14 cellular contexts compared by ENCODE assay signal in genomic region chr3:189309400-189309975, GRCh38.
A peak's percentile ranks its signal among the peaks of the same experiment; 100 is the strongest.
DNase-seq lines count a peak whose midpoint lies in the region; ATAC-seq, FAIRE-seq and TF ChIP-seq lines count a peak whose summit lies in the region.
"Had no signal": no experiment of that assay in that cellular context is flagged by ENCODE, and none has a peak within 500 bp of the region (broad histone marks: within the 10 kb centered on the region; RNA-seq: fewer than 3 reads in every experiment).

No MANE protein-coding gene starts in this region.

- H3K27me3 ChIP-seq in Caco-2 (replicated peaks; ENCODE audit: control insufficient read depth, insufficient read depth, low read length), result no peaks in the 10 kb centered on the region
- no peaks in the 10 kb centered on the region for H3K27me3 ChIP-seq in upper lobe of right lung
- H3K27me3 ChIP-seq: gastrocnemius medialis had no signal

- H3K9me3 Mint-ChIP-seq in Caco-2 (ENCODE audit: unreplicated experiment), result no peaks in the 10 kb centered on the region
- peaks cover 10% of the 10 kb centered on the region for H3K9me3 Mint-ChIP-seq in activated T-helper 1 cell treated with anti-CD3 and anti-CD28 coated beads, Interleukin-12 subunit alpha, Interleukin-12 subunit beta, Interleukin-2, Interleukin-4 antibody, amounts not matched to agents 30 ng/mL and 10 ng/mL and 1 ng/mL, durations not matched to agents 14 hours and 24 hours and 36 hours
- H3K9me3 Mint-ChIP-seq in mesothelial cell of epicardium, result peaks cover 5% of the 10 kb centered on the region
- H3K9me3 Mint-ChIP-seq: endodermal cell had no signal

- H3K27me3 Mint-ChIP-seq in Caco-2 (ENCODE audit: insufficient read depth, unreplicated experiment), result no peaks in the 10 kb centered on the region
- no peaks in the 10 kb centered on the region for H3K27me3 Mint-ChIP-seq in activated T-helper 1 cell treated with anti-CD3 and anti-CD28 coated beads, Interleukin-12 subunit alpha, Interleukin-12 subunit beta, Interleukin-2, Interleukin-4 antibody, amounts not matched to agents 30 ng/mL and 10 ng/mL and 1 ng/mL, durations not matched to agents 14 hours and 24 hours and 36 hours (ENCODE audit: insufficient read depth)
- H3K27me3 Mint-ChIP-seq in mesothelial cell of epicardium (ENCODE audit: low read depth), result no peaks in the 10 kb centered on the region

- peak; percentile 77 for FAIRE-seq in GM19239 (lab: Jason Lieb, UNC)

- H3K4me1 ChIP-seq in Caco-2, result peaks cover 11% of the 10 kb centered on the region
- no peaks in the 10 kb centered on the region for H3K4me1 ChIP-seq in upper lobe of right lung

- no peak for TF ChIP-seq CTCF in Caco-2 (IDR thresholded peaks at IDR 0.05; ENCODE audit: insufficient read depth in 1 of 2, low read depth in 1 of 2, low read length in 1 of 2, severe bottlenecking in 1 of 2, unreplicated experiment in 1 of 2)
- no peak for TF ChIP-seq CTCF in mesothelial cell of epicardium (IDR thresholded peaks at IDR 0.05; ENCODE audit: unreplicated experiment)
- no peak for TF ChIP-seq CTCF in upper lobe of right lung (IDR thresholded peaks at IDR 0.05)

- no peak for DNase-seq in Caco-2
- no peak for DNase-seq in GM19239 (ENCODE audit: insufficient read length, low spot score)
- DNase-seq in activated T-helper 1 cell treated with anti-CD3 and anti-CD28 coated beads, Interleukin-12 subunit alpha, Interleukin-12 subunit beta, Interleukin-2, Interleukin-4 antibody, amounts not matched to agents 30 ng/mL and 10 ng/mL and 1 ng/mL, durations not matched to agents 14 hours and 24 hours and 36 hours (ENCODE audit: low spot score), result no peak
- no peak for DNase-seq in mesothelial cell of epicardium (ENCODE audit: low spot score in 2 of 2, unreplicated experiment in 2 of 2)
- no peak for DNase-seq in posterior cingulate gyrus
- no peak for DNase-seq in upper lobe of right lung
- DNase-seq: endodermal cell; gastrocnemius medialis; KG1; NCI-H1417 treated with DMSO at 0.1 percent for 48 hours; NCI-H446; stimulated activated naive CD4-positive, alpha-beta T cell had no signal

- H3K27ac Mint-ChIP-seq in Caco-2 (ENCODE audit: unreplicated experiment) (peak overlapping the region; percentile 4), mesothelial cell of epicardium (peak overlapping the region; percentile 74)
- H3K27ac Mint-ChIP-seq in activated T-helper 1 cell treated with anti-CD3 and anti-CD28 coated beads, Interleukin-12 subunit alpha, Interleukin-12 subunit beta, Interleukin-2, Interleukin-4 antibody, amounts not matched to agents 30 ng/mL and 10 ng/mL and 1 ng/mL, durations not matched to agents 14 hours and 24 hours and 36 hours, result peak overlapping the region; percentile 77
- H3K27ac Mint-ChIP-seq: endodermal cell had no signal

- POLR2A ChIA-PET in Caco-2 (lab: Charles Lee), result no interaction called here

- no TSS peak for BruUV-seq in Caco-2 (replicated peaks; lab: Mats Ljungman, UMichigan)

- H3K4me1 Mint-ChIP-seq in Caco-2 (ENCODE audit: low read depth, unreplicated experiment) (peaks cover 19% of the 10 kb centered on the region), mesothelial cell of epicardium (peaks cover 45% of the 10 kb centered on the region)
- H3K4me1 Mint-ChIP-seq in activated T-helper 1 cell treated with anti-CD3 and anti-CD28 coated beads, Interleukin-12 subunit alpha, Interleukin-12 subunit beta, Interleukin-2, Interleukin-4 antibody, amounts not matched to agents 30 ng/mL and 10 ng/mL and 1 ng/mL, durations not matched to agents 14 hours and 24 hours and 36 hours (ENCODE audit: low read depth), result peaks cover 58% of the 10 kb centered on the region

- intact Hi-C loops in Caco-2 (cut with micrococcal nuclease; ENCODE audit: unreplicated experiment) (no loop called here), posterior cingulate gyrus (cut with DNase I) (no loop called here), upper lobe of right lung (cut with DNase I) (no loop called here)
- intact Hi-C loops in activated T-helper 1 cell treated with anti-CD3 and anti-CD28 coated beads, Interleukin-12 subunit alpha, Interleukin-12 subunit beta, Interleukin-2, Interleukin-4 antibody, amounts not matched to agents 30 ng/mL and 10 ng/mL and 1 ng/mL, durations not matched to agents 14 hours and 24 hours and 36 hours (cut with micrococcal nuclease), result loop anchor here (5.0 kb wide), 2 partner anchors 193 to 1308 kb away; no protein-coding TSS in a partner anchor

- H3K9me3 ChIP-seq in Caco-2 (no peaks in the 10 kb centered on the region), upper lobe of right lung (no peaks in the 10 kb centered on the region)
- H3K9me3 ChIP-seq: gastrocnemius medialis had no signal

- H3K36me3 Mint-ChIP-seq in Caco-2 (ENCODE audit: insufficient read depth, unreplicated experiment), result no peaks in the 10 kb centered on the region
- H3K36me3 Mint-ChIP-seq in activated T-helper 1 cell treated with anti-CD3 and anti-CD28 coated beads, Interleukin-12 subunit alpha, Interleukin-12 subunit beta, Interleukin-2, Interleukin-4 antibody, amounts not matched to agents 30 ng/mL and 10 ng/mL and 1 ng/mL, durations not matched to agents 14 hours and 24 hours and 36 hours (ENCODE audit: low read depth), result peaks cover 18% of the 10 kb centered on the region
- no peaks in the 10 kb centered on the region for H3K36me3 Mint-ChIP-seq in mesothelial cell of epicardium

- no peak overlapping the region for H3K4me3 ChIP-seq in Caco-2 (ENCODE audit: low read depth, low read length)
- no peak overlapping the region for H3K4me3 ChIP-seq in upper lobe of right lung
- H3K4me3 ChIP-seq: gastrocnemius medialis had no signal

- H3K36me3 ChIP-seq in Caco-2 (ENCODE audit: control insufficient read depth, insufficient read depth, low read length) (no peaks in the 10 kb centered on the region), upper lobe of right lung (no peaks in the 10 kb centered on the region)
- H3K36me3 ChIP-seq: gastrocnemius medialis had no signal

- H3K4me3 Mint-ChIP-seq in Caco-2 (ENCODE audit: unreplicated experiment), result no peak overlapping the region
- peak overlapping the region; percentile 73 for H3K4me3 Mint-ChIP-seq in activated T-helper 1 cell treated with anti-CD3 and anti-CD28 coated beads, Interleukin-12 subunit alpha, Interleukin-12 subunit beta, Interleukin-2, Interleukin-4 antibody, amounts not matched to agents 30 ng/mL and 10 ng/mL and 1 ng/mL, durations not matched to agents 14 hours and 24 hours and 36 hours
- H3K4me3 Mint-ChIP-seq in mesothelial cell of epicardium, result no peak overlapping the region
- H3K4me3 Mint-ChIP-seq: endodermal cell had no signal

- CTCF ChIA-PET in Caco-2 (lab: Charles Lee), result no interaction called here

- no peak overlapping the region for H3K27ac ChIP-seq in upper lobe of right lung

- ATAC-seq in HG02610 (IDR thresholded peaks at IDR 0.05; ENCODE audit: unreplicated experiment) (no peak), upper lobe of right lung (no peak), GM21528 (IDR thresholded peaks at IDR 0.05; ENCODE audit: low FRiP score, unreplicated experiment) (no peak)
- ATAC-seq: gastrocnemius medialis had no signal

Comparison
In these comparisons a context has a peak if more than half of its experiments do, and no peak if none do; other contexts are left out.
1. H3K27ac Mint-ChIP-seq: peak in every context shown above with its lines; median percentile 77 in activated T-helper 1 cell treated with anti-CD3 and anti-CD28 coated beads, Interleukin-12 subunit alpha, Interleukin-12 subunit beta, Interleukin-2, Interleukin-4 antibody, amounts not matched to agents 30 ng/mL and 10 ng/mL and 1 ng/mL, durations not matched to agents 14 hours and 24 hours and 36 hours; 74 in mesothelial cell of epicardium; 4 in Caco-2.